ENCODE assay signal across 1 cellular context in the genomic region with DNA sequence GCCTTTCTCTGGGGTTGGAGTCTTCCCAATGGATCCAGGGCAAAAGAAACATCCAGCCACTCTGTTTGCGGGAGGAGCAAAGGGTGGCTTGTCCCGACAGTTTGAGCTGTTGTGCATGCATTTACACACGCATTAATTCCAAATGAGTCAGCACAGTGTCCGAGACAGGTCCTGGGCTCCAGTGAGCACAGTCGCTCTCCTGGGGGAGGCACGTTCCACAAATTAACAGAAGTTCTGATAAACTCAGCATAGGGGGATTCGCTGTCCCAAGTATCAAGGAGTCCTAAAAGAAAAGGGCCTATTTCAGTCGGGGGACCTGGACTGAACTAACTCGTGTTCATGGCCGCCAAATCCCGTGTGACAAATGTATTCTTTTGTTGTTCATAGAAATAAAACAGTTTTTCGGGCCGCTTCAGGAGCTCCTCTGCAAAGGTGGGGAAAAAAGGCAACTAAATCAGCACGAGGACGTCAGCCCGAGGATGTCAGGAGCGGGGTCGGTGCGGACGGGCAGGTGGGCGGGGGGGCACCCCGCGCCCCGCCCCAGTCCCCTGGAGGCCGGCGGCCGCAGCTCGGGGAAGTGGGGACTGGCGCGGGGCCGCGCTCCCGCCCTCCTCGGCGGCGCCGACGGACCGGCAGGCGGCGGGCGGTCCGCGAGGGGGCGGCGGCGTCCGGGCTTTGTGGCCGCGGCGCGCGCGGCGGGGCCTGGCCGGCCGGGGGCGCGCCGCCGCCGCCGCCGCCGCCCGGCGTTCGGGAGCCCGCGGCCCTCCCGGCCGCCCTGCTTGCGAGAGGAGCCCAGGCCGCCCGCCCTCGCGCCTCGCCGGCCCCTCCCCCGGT.
TF ChIP-seq lines count a peak whose summit lies in the region.

Gene MSANTD3, plus strand, starts transcription at position 612 of the 834 bp plus-strand sequence. CDS start 14,796 bp downstream, outside the sequence.

TF ChIP-seq in HepG2, 621 proteins besides CTCF, POLR2A, EP300 and RAD21 (continued from another document and continues in another):
- peak; percentile 10 for TF ChIP-seq ZNF574 (CRISPR knock-in tag; IDR thresholded peaks at IDR 0.05)
- TF ChIP-seq PHF5A (CRISPR knock-in tag; IDR thresholded peaks at IDR 0.05; ENCODE audit: low read depth, unreplicated experiment), result no peak
- peak; percentile 56; the same call in 1 of the 2 replicates for TF ChIP-seq NFE2L2 (IDR thresholded peaks at IDR 0.05; ENCODE audit: low read length)
- no peak for TF ChIP-seq ZSCAN21 (CRISPR knock-in tag; IDR thresholded peaks at IDR 0.05; ENCODE audit: borderline replicate concordance)
- no peak for TF ChIP-seq USF2 (IDR thresholded peaks at IDR 0.05; ENCODE audit: low read depth, low read length)
- TF ChIP-seq USF2 (CRISPR knock-in tag; IDR thresholded peaks at IDR 0.05; ENCODE audit: borderline replicate concordance), result no peak
- TF ChIP-seq, protein P1, sequence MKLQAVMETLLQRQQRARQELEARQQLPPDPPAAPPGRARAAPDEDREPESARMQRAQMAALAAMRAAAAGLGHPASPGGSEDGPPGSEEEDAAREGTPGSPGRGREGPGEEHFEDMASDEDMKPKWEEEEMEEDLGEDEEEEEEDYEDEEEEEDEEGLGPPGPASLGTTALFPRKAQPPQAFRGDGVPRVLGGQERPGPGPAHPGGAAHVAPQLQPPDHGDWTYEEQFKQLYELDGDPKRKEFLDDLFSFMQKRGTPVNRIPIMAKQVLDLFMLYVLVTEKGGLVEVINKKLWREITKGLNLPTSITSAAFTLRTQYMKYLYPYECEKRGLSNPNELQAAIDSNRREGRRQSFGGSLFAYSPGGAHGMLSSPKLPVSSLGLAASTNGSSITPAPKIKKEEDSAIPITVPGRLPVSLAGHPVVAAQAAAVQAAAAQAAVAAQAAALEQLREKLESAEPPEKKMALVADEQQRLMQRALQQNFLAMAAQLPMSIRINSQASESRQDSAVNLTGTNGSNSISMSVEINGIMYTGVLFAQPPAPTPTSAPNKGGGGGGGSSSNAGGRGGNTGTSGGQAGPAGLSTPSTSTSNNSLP (IDR thresholded peaks at IDR 0.05; ENCODE audit: low read depth, low read length), result no peak
- TF ChIP-seq NCOR1 (IDR thresholded peaks at IDR 0.05; ENCODE audit: borderline replicate concordance, low read length), result no peak
- TF ChIP-seq FOXK1 (CRISPR knock-in tag; IDR thresholded peaks at IDR 0.05; ENCODE audit: borderline replicate concordance, low read depth), result no peak
- no peak for TF ChIP-seq GFI1 (CRISPR knock-in tag; IDR thresholded peaks at IDR 0.05; ENCODE audit: borderline replicate concordance)
- TF ChIP-seq, protein P2, sequence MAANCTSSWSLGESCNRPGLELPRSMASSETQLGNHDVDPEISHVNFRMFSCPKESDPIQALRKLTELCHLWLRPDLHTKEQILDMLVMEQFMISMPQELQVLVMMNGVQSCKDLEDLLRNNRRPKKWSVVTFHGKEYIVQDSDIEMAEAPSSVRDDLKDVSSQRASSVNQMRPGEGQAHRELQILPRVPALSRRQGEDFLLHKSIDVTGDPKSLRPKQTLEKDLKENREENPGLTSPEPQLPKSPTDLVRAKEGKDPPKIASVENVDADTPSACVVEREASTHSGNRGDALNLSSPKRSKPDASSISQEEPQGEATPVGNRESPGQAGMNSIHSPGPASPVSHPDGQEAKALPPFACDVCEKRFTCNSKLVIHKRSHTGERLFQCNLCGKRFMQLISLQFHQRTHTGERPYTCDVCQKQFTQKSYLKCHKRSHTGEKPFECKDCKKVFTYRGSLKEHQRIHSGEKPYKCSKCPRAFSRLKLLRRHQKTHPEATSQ (CRISPR knock-in tag; IDR thresholded peaks at IDR 0.05; ENCODE audit: borderline replicate concordance), result no peak
- peak; percentile 23; the same call in 1 of the 2 replicates for TF ChIP-seq PAXIP1 (CRISPR knock-in tag; conservative IDR thresholded peaks at IDR 0.05)
- TF ChIP-seq NBN (conservative IDR thresholded peaks at IDR 0.05), result no peak
- peak; percentile 51 for TF ChIP-seq PHF8 (CRISPR knock-in tag; IDR thresholded peaks at IDR 0.05)
- no peak for TF ChIP-seq ZBTB37 (CRISPR knock-in tag; IDR thresholded peaks at IDR 0.05)
- TF ChIP-seq TMF1 (CRISPR knock-in tag; IDR thresholded peaks at IDR 0.05; ENCODE audit: low read depth), result no peak
- TF ChIP-seq HIC2 (CRISPR knock-in tag; IDR thresholded peaks at IDR 0.05; ENCODE audit: low read depth), result no peak
- no peak for TF ChIP-seq TCF7L2 (IDR thresholded peaks at IDR 0.05; ENCODE audit: low read depth, low read length)
- no peak for TF ChIP-seq PCBP1 (IDR thresholded peaks at IDR 0.05; ENCODE audit: borderline replicate concordance, low read depth, low read length)
- TF ChIP-seq TARDBP (CRISPR knock-in tag; IDR thresholded peaks at IDR 0.05), result 0 out of 2 replicates have a peak, but pooled peaks have one; percentile 15
- no peak for TF ChIP-seq ZNF543 (CRISPR knock-in tag; IDR thresholded peaks at IDR 0.05)
- no peak for TF ChIP-seq PLRG1 (conservative IDR thresholded peaks at IDR 0.05)
- TF ChIP-seq XRCC5 (optimal IDR thresholded peaks at IDR 0.05; ENCODE audit: low read length), result peak; percentile 24
- TF ChIP-seq KDM5B (CRISPR knock-in tag; IDR thresholded peaks at IDR 0.05; ENCODE audit: borderline replicate concordance), result peak; percentile 8; the same call in 1 of the 2 replicates
- peak; percentile 13; the same call in 1 of the 2 replicates for TF ChIP-seq DRAP1 (CRISPR knock-in tag; IDR thresholded peaks at IDR 0.05)
- TF ChIP-seq ZFP36L1 (CRISPR knock-in tag; IDR thresholded peaks at IDR 0.05), result no peak
- TF ChIP-seq ZNF44 (CRISPR knock-in tag; IDR thresholded peaks at IDR 0.05), result no peak
- no peak for TF ChIP-seq EED (CRISPR knock-in tag; IDR thresholded peaks at IDR 0.05)
- 0 out of 2 replicates have a peak, but pooled peaks have one; percentile 17 for TF ChIP-seq ZSCAN31 (CRISPR knock-in tag; IDR thresholded peaks at IDR 0.05; ENCODE audit: low read depth)
- TF ChIP-seq ZNF609 (CRISPR knock-in tag; IDR thresholded peaks at IDR 0.05; ENCODE audit: borderline replicate concordance), result no peak
- TF ChIP-seq SALL1 (CRISPR knock-in tag; IDR thresholded peaks at IDR 0.05), result peak; percentile 35
- TF ChIP-seq ETV5 (CRISPR knock-in tag; IDR thresholded peaks at IDR 0.05; ENCODE audit: borderline replicate concordance), result peak; percentile 27; the same call in 1 of the 2 replicates
